6 cellular contexts compared by ENCODE assay signal in genomic region chr22:48301908-48302307, GRCh38.
"Had no signal": no experiment of that assay in that cellular context is flagged by ENCODE, and none has a peak within 500 bp of the region (broad histone marks: within the 10 kb centered on the region; RNA-seq: fewer than 3 reads in every experiment).

No MANE protein-coding gene starts in this region.

- H2AFZ ChIP-seq: GM23338 had no signal

- ATAC-seq: GM23338, HepG2 had no signal

- H3K4me1 Mint-ChIP-seq: IgD-negative memory B cell had no signal

- H3K27ac Mint-ChIP-seq: GM23338, IgD-negative memory B cell had no signal

- H3K9me3 Mint-ChIP-seq: GM23338 had no signal

- H3K4me3 Mint-ChIP-seq: GM23338, H9, IgD-negative memory B cell had no signal

- H3K4me3 ChIP-seq: GM23338 had no signal

- H3K4me2 ChIP-seq: GM23338 had no signal

- DNase-seq: H9, HCEC 1CT had no signal

- H3K27ac ChIP-seq: HL-60 had no signal
